ENCODE assay signal across 11 cellular contexts in genomic region chr1:203592156-203592555, GRCh38. TPM values are rescaled to one million over a fixed set of nuclear protein-coding genes. Genes with fewer than 3 reads are reported as not detected.
DNase-seq lines count a peak whose midpoint lies in the region; ATAC-seq and TF ChIP-seq lines count a peak whose summit lies in the region.
"Had no signal": no experiment of that assay in that cellular context is flagged by ENCODE, and none has a peak within 500 bp of the region (broad histone marks: within the 10 kb centered on the region; RNA-seq: fewer than 3 reads in every experiment).

No MANE protein-coding gene starts in this region.

- H3K9ac ChIP-seq in neuronal stem cell (ENCODE audit: low read depth, low read length, poor library complexity): no peak overlapping the region

- TF ChIP-seq CTCF in BE2C (IDR thresholded peaks at IDR 0.05; ENCODE audit: low read depth, low read length) (no peak), gastroesophageal sphincter (IDR thresholded peaks at IDR 0.05) (no peak)

- H4K91ac ChIP-seq in neuronal stem cell (ENCODE audit: low read depth, low read length, poor library complexity): no peak overlapping the region

- no peak overlapping the region for H2BK5ac ChIP-seq in neuronal stem cell (ENCODE audit: low read length)

- no peaks in the 10 kb centered on the region for H3K9me3 ChIP-seq in BE2C
- H3K9me3 ChIP-seq in gastroesophageal sphincter: no peaks in the 10 kb centered on the region
- H3K9me3 ChIP-seq in neuronal stem cell (replicated peaks in 1 of 2; ENCODE audit: control insufficient read depth in 2 of 2, insufficient read depth in 1 of 2, low read depth in 1 of 2, low read length in 2 of 2): no peaks in the 10 kb centered on the region

- H3K4ac ChIP-seq in neuronal stem cell (ENCODE audit: low read length): no peak overlapping the region

- H3K27ac ChIP-seq in gastroesophageal sphincter: peak overlapping the region; percentile 16 to 80 (median 74)
- peak overlapping the region; percentile 55 for H3K27ac ChIP-seq in neuronal stem cell (replicated peaks; ENCODE audit: low read length)
- H3K27ac ChIP-seq: C4-2B had no signal

- H2BK15ac ChIP-seq in neuronal stem cell (ENCODE audit: low read length): no peak overlapping the region

- no peak overlapping the region for H3K14ac ChIP-seq in neuronal stem cell (ENCODE audit: low read length)

- no peak for TF ChIP-seq POLR2A in gastroesophageal sphincter (IDR thresholded peaks at IDR 0.05)

- H3K18ac ChIP-seq in neuronal stem cell (ENCODE audit: low read length): peak overlapping the region; percentile 44

- H4K8ac ChIP-seq in neuronal stem cell (ENCODE audit: low read depth, low read length): peak overlapping the region; percentile 52

- H3K36me3 ChIP-seq in BE2C: no peaks in the 10 kb centered on the region
- no peaks in the 10 kb centered on the region for H3K36me3 ChIP-seq in gastroesophageal sphincter
- no peaks in the 10 kb centered on the region for H3K36me3 ChIP-seq in neuronal stem cell (replicated peaks in 1 of 2; ENCODE audit: control insufficient read depth in 2 of 2, insufficient read depth in 2 of 2, low read length in 2 of 2)

- H3K23ac ChIP-seq in neuronal stem cell (ENCODE audit: low read depth, low read length, poor library complexity): peak overlapping the region; percentile 37

- WGBS in gastroesophageal sphincter (ENCODE audit: low coverage in 1 of 2), 2 donors: no CpG with 5 or more reads among the region's 8 CpGs
- WGBS in neuronal stem cell (ENCODE audit: extremely low coverage in 2 of 2, insufficient read length in 2 of 2, insufficient replicate concordance in 1 of 2), 2 donors: no CpG with 5 or more reads among the region's 8 CpGs

- TF ChIP-seq EP300 in gastroesophageal sphincter (IDR thresholded peaks at IDR 0.05): no peak

- peak; percentile 46 for DNase-seq in BE2C
- DNase-seq in NCI-H1092 (lab: John Stamatoyannopoulos, UW): peak; percentile 52
- peak; percentile 56 for DNase-seq in neuronal stem cell (ENCODE audit: low spot score)
- no peak for DNase-seq in hepatic stellate cell (ENCODE audit: low spot score)
- DNase-seq in OCI-M1 (lab: John Stamatoyannopoulos, UW): no peak
- no peak for DNase-seq in NCI-H524 treated with DMSO at 0.1 percent for 48 hours (lab: John Stamatoyannopoulos, UW)
- no peak for DNase-seq in left colon
- DNase-seq: activated CD4-positive, alpha-beta T cell treated with anti-CD3 and anti-CD28 coated beads, Interleukin-2, amount 50 U/mL, for 1 hour; NCI-H2171 treated with DMSO at 0.1 percent for 48 hours had no signal

- H3K79me1 ChIP-seq in neuronal stem cell (ENCODE audit: low read depth, low read length): no peaks in the 10 kb centered on the region

- H3K4me1 ChIP-seq in BE2C (peaks cover 3% of the 10 kb centered on the region; the same call in 1 of the 2 replicates), gastroesophageal sphincter (peaks cover 0 to 35% (median 14%) of the 10 kb centered on the region in 3 donors), neuronal stem cell (ENCODE audit: control insufficient read depth in 2 of 2, insufficient read depth in 1 of 2, low read depth in 1 of 2, low read length in 2 of 2) (peaks cover 34 to 37% of the 10 kb centered on the region in 2 donors)

- H2AFZ ChIP-seq in neuronal stem cell (ENCODE audit: low read length): peak overlapping the region; percentile 91

- H3K4me3 ChIP-seq in BE2C (ENCODE audit: low read depth, low read length) (no peak overlapping the region), gastroesophageal sphincter (no peak overlapping the region), neuronal stem cell (ENCODE audit: low read length in 2 of 2) (peak overlapping the region in 1 of 2 donors; percentile 7)

- H2AK5ac ChIP-seq in neuronal stem cell (ENCODE audit: low read depth, low read length): no peak overlapping the region

- intact Hi-C loops in left colon (cut with DNase I, micrococcal nuclease): no loop called here

- H2BK12ac ChIP-seq in neuronal stem cell (ENCODE audit: low read length): no peak overlapping the region

- peak overlapping the region; percentile 19 for H3K4me2 ChIP-seq in neuronal stem cell (ENCODE audit: insufficient read depth, low read length, poor library complexity, severe bottlenecking)

- H3K27me3 ChIP-seq in BE2C (no peaks in the 10 kb centered on the region), gastroesophageal sphincter (no peaks in the 10 kb centered on the region), neuronal stem cell (ENCODE audit: control insufficient read depth in 3 of 3, insufficient read depth in 3 of 3, low read depth in 1 of 3, low read length in 3 of 3) (no peaks in the 10 kb centered on the region)

- peak; percentile 67 for ATAC-seq in gastroesophageal sphincter
- ATAC-seq in left colon: no peak

- no peak overlapping the region for H2BK120ac ChIP-seq in neuronal stem cell (ENCODE audit: low read depth, low read length)

RNA-seq across cellular contexts. Expression of gene ATP2B4, which starts 34.5 kb away (rescaled TPM):
- polyA plus RNA-seq in BE2C (2012; ENCODE audit: insufficient read depth, insufficient read length, low read depth): 2.6 TPM
- total RNA-seq in gastroesophageal sphincter: 100 to 1,000 TPM; 211 to 454 (median 257) TPM
- polyA plus RNA-seq in neuronal stem cell (2013, experiment 1 of 2): 22.6 TPM
- 22.2 TPM for polyA plus RNA-seq in neuronal stem cell (2013, experiment 2 of 2)
- 10 to 100 TPM; 17.4 to 55.8 TPM for total RNA-seq in left colon

Comparison
In these comparisons a context has a peak if more than half of its experiments do, and no peak if none do; other contexts are left out.
1. DNase-seq: peak in BE2C (single experiment), NCI-H1092 (single experiment) and neuronal stem cell (single experiment); none in hepatic stellate cell (single experiment), OCI-M1 (single experiment), NCI-H524 treated with DMSO at 0.1 percent for 48 hours (single experiment) and left colon (0 of 2).